Comparison of ENCODE assay signal across 1 cellular context in genomic region chr5:122845253-122846050, GRCh38.
TF ChIP-seq lines count a peak whose summit lies in the region.

Gene SNX24 (plus strand): TSS chr5:122845613. CDS start chr5:122845634, 21 bp downstream.

TF ChIP-seq in HepG2, 621 proteins besides CTCF, POLR2A, EP300 and RAD21 (continued from another document and continues in another):
- TF ChIP-seq, protein P1, sequence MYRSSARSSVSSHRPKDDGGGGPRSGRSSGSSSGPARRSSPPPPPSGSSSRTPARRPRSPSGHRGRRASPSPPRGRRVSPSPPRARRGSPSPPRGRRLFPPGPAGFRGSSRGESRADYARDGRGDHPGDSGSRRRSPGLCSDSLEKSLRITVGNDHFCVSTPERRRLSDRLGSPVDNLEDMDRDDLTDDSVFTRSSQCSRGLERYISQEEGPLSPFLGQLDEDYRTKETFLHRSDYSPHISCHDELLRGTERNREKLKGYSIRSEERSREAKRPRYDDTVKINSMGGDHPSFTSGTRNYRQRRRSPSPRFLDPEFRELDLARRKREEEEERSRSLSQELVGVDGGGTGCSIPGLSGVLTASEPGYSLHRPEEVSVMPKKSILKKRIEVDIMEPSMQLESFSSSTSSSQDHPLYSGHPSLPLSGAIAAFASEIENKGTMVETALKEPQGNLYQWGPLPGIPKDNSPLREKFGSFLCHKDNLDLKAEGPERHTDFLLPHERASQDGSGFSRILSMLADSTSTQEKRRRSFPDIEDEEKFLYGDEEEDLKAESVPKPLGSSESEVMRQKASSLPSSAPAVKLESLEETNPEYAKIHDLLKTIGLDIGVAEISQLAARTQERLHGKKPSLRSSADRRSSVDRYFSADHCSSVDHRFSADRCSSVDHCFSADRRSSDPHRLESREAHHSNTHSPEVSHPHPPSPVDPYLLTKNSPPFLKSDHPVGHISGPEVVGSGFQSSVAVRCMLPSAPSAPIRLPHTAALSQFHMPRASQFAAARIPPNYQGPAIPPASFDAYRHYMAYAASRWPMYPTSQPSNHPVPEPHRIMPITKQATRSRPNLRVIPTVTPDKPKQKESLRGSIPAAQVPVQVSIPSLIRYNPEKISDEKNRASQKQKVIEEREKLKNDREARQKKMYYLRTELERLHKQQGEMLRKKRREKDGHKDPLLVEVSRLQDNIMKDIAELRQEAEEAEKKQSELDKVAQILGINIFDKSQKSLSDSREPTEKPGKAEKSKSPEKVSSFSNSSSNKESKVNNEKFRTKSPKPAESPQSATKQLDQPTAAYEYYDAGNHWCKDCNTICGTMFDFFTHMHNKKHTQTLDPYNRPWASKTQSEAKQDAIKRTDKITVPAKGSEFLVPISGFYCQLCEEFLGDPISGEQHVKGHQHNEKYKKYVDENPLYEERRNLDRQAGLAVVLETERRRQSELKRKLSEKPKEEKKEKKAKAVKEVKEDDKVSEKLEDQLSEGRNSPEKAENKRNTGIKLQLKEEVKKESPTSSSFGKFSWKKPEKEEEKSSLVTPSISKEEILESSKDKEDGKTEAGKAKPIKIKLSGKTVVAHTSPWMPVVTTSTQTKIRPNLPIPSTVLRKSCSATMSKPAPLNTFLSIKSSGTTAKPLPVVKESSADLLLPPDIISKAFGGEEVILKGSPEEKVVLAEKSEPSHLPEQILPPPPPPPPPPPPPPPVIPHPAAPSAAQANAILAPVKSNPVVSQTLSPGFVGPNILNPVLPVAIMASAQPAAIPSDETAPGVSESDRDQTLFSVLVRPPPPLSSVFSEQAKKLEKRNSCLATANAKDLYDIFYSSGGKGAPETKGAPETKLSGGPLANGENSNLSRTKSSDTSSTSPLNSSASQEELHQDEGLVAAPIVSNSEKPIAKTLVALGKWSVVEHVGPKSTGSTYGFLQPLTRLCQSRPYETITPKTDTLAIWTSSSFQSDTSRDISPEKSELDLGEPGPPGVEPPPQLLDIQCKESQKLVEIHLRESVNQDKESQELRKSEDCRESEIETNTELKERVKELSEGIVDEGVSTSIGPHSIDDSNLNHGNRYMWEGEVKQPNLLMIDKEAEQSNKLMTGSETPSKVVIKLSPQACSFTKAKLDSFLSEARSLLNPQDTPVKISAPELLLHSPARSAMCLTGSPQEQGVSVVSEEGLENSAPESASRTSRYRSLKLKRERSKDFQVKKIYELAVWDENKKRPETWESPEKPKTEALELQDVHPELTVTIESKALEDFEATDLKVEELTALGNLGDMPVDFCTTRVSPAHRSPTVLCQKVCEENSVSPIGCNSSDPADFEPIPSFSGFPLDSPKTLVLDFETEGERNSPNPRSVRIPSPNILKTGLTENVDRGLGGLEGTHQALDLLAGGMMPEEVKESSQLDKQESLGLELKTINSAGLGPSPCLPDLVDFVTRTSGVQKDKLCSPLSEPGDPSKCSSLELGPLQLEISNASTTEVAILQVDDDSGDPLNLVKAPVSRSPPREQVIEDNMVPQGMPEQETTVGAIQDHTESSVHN (CRISPR knock-in tag; IDR thresholded peaks at IDR 0.05): no peak
- TF ChIP-seq ZNF766 (CRISPR knock-in tag; IDR thresholded peaks at IDR 0.05; ENCODE audit: borderline replicate concordance) (no peak; the same call in 1 of the 2 replicates), ZNF629 (CRISPR knock-in tag; conservative IDR thresholded peaks at IDR 0.05) (no peak), ZFP62 (CRISPR knock-in tag; IDR thresholded peaks at IDR 0.05) (no peak), ZNF513 (CRISPR knock-in tag; conservative IDR thresholded peaks at IDR 0.05) (no peak), BORCS8-MEF2B (CRISPR knock-in tag; IDR thresholded peaks at IDR 0.05) (no peak), ZBTB7A (CRISPR knock-in tag; IDR thresholded peaks at IDR 0.05) (no peak), ZZZ3 (CRISPR knock-in tag; IDR thresholded peaks at IDR 0.05; ENCODE audit: borderline replicate concordance) (peak; percentile 34; the same call in 1 of the 2 replicates), ZNF337 (CRISPR knock-in tag; IDR thresholded peaks at IDR 0.05; ENCODE audit: borderline replicate concordance, low read depth) (no peak), ELF4 (CRISPR knock-in tag; IDR thresholded peaks at IDR 0.05; ENCODE audit: borderline replicate concordance) (no peak), BHLHE40 (IDR thresholded peaks at IDR 0.05; ENCODE audit: low read length) (peak; percentile 32; the same call in 1 of the 2 replicates), ZNF343 (CRISPR knock-in tag; IDR thresholded peaks at IDR 0.05) (no peak), ZNF781 (CRISPR knock-in tag; IDR thresholded peaks at IDR 0.05; ENCODE audit: borderline replicate concordance, not compliant biosample characterization) (no peak), IRF2 (CRISPR knock-in tag; IDR thresholded peaks at IDR 0.05) (peak; percentile 33; the same call in 1 of the 2 replicates), GPBP1L1 (CRISPR knock-in tag; IDR thresholded peaks at IDR 0.05) (no peak), KAT2B (IDR thresholded peaks at IDR 0.05; ENCODE audit: borderline replicate concordance, low read depth, low read length) (no peak), GLMP (CRISPR knock-in tag; IDR thresholded peaks at IDR 0.05; ENCODE audit: borderline replicate concordance) (no peak), DPF2 (CRISPR knock-in tag; IDR thresholded peaks at IDR 0.05; ENCODE audit: borderline replicate concordance, low read depth) (no peak), ZSCAN25 (CRISPR knock-in tag; IDR thresholded peaks at IDR 0.05) (no peak), NCOA5 (CRISPR knock-in tag; IDR thresholded peaks at IDR 0.05) (no peak), CCDC6 (CRISPR knock-in tag; IDR thresholded peaks at IDR 0.05) (peak; percentile 78; the same call in 1 of the 2 replicates), MYNN (CRISPR knock-in tag; IDR thresholded peaks at IDR 0.05; ENCODE audit: low read depth) (no peak), JARID2 (CRISPR knock-in tag; IDR thresholded peaks at IDR 0.05; ENCODE audit: insufficient replicate concordance) (no peak), SMAD9 (CRISPR knock-in tag; IDR thresholded peaks at IDR 0.05) (no peak), AKNA (CRISPR knock-in tag; IDR thresholded peaks at IDR 0.05; ENCODE audit: borderline replicate concordance) (no peak), ZNF550 (CRISPR knock-in tag; IDR thresholded peaks at IDR 0.05; ENCODE audit: borderline replicate concordance) (no peak)
- TF ChIP-seq, protein P2, sequence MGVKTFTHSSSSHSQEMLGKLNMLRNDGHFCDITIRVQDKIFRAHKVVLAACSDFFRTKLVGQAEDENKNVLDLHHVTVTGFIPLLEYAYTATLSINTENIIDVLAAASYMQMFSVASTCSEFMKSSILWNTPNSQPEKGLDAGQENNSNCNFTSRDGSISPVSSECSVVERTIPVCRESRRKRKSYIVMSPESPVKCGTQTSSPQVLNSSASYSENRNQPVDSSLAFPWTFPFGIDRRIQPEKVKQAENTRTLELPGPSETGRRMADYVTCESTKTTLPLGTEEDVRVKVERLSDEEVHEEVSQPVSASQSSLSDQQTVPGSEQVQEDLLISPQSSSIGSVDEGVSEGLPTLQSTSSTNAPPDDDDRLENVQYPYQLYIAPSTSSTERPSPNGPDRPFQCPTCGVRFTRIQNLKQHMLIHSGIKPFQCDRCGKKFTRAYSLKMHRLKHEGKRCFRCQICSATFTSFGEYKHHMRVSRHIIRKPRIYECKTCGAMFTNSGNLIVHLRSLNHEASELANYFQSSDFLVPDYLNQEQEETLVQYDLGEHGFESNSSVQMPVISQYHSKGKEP (CRISPR knock-in tag; IDR thresholded peaks at IDR 0.05): no peak
- TF ChIP-seq, protein P3, sequence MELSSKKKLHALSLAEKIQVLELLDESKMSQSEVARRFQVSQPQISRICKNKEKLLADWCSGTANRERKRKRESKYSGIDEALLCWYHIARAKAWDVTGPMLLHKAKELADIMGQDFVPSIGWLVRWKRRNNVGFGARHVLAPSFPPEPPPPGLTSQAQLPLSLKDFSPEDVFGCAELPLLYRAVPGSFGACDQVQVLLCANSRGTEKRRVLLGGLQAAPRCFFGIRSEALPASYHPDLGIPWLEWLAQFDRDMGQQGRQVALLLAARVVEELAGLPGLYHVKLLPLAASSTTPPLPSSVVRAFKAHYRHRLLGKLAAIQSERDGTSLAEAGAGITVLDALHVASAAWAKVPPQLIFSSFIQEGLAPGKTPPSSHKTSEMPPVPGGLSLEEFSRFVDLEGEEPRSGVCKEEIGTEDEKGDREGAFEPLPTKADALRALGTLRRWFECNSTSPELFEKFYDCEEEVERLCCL (CRISPR knock-in tag; IDR thresholded peaks at IDR 0.05; ENCODE audit: borderline replicate concordance): no peak
- TF ChIP-seq, protein P4, sequence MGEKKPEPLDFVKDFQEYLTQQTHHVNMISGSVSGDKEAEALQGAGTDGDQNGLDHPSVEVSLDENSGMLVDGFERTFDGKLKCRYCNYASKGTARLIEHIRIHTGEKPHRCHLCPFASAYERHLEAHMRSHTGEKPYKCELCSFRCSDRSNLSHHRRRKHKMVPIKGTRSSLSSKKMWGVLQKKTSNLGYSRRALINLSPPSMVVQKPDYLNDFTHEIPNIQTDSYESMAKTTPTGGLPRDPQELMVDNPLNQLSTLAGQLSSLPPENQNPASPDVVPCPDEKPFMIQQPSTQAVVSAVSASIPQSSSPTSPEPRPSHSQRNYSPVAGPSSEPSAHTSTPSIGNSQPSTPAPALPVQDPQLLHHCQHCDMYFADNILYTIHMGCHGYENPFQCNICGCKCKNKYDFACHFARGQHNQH (CRISPR knock-in tag; IDR thresholded peaks at IDR 0.05): no peak
- TF ChIP-seq, protein P5, sequence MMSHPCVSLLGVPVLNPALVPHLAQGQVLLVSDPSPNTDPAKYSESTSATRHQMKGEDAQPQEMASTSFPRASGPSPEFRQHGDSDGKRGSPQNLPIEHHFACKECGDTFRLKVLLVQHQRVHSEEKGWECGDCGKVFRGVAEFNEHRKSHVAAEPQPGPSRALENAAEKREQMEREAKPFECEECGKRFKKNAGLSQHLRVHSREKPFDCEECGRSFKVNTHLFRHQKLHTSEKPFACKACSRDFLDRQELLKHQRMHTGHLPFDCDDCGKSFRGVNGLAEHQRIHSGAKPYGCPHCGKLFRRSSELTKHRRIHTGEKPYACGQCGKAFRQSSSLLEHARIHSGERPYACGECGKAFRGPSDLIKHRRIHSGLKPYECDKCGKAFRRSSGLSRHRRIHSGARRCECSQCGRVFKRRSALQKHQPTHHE (CRISPR knock-in tag; IDR thresholded peaks at IDR 0.05; ENCODE audit: borderline replicate concordance): no peak
- TF ChIP-seq, protein P6, sequence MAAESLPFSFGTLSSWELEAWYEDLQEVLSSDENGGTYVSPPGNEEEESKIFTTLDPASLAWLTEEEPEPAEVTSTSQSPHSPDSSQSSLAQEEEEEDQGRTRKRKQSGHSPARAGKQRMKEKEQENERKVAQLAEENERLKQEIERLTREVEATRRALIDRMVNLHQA (CRISPR knock-in tag; IDR thresholded peaks at IDR 0.05): no peak
